8 cellular contexts compared by ENCODE assay signal in genomic region chr16:10182186-10182683, GRCh38. TPM values are rescaled to one million over a fixed set of nuclear protein-coding genes. Genes with fewer than 3 reads are reported as not detected.
DNase-seq lines count a peak whose midpoint lies in the region; ATAC-seq and TF ChIP-seq lines count a peak whose summit lies in the region.

GRIN2A (minus strand) TSS chr16:10182428; CDS start chr16:10180411, 2,017 bp downstream.

- no peak for ATAC-seq in PC-3
- ATAC-seq in right cardiac atrium, result no peak
- no peak for ATAC-seq in left lobe of liver
- no peak for ATAC-seq in CD4-positive, alpha-beta T cell (ENCODE audit: poor library complexity)
- ATAC-seq in GM18858 (IDR thresholded peaks at IDR 0.05; ENCODE audit: unreplicated experiment), result no peak

- no peak within 1 kb of the TSS for H3K27ac Mint-ChIP-seq in CD4-positive, alpha-beta T cell

- TF ChIP-seq CTCF in PC-3 (conservative IDR thresholded peaks at IDR 0.05; ENCODE audit: low read depth, low read length), result no peak
- TF ChIP-seq CTCF in CD4-positive, alpha-beta T cell (IDR thresholded peaks at IDR 0.05), result no peak

- CTCF ChIA-PET in PC-3 (lab: Charles Lee), result no interaction called here
- CTCF ChIA-PET in CD4-positive, alpha-beta T cell (lab: Charles Lee), result no interaction called here

- no peak within 1 kb of the TSS for H3K9ac ChIP-seq in PC-3 (ENCODE audit: low read length)

- H3K27ac ChIP-seq in PC-3 (ENCODE audit: low read length) (no peak within 1 kb of the TSS), right cardiac atrium (ENCODE audit: low read length) (no peak within 1 kb of the TSS)
- H3K27ac ChIP-seq in CD4-positive, alpha-beta T cell (ENCODE audit: low read depth, low read length), result no peak within 1 kb of the TSS

- no peaks in the 10 kb centered on the region for H3K9me3 ChIP-seq in PC-3 (ENCODE audit: low read length)
- H3K9me3 ChIP-seq in right cardiac atrium (ENCODE audit: control insufficient read depth, low read length), result no peaks in the 10 kb centered on the region
- no peaks in the 10 kb centered on the region for H3K9me3 ChIP-seq in CD4-positive, alpha-beta T cell (ENCODE audit: control insufficient read depth, low read length)

- H3K9me3 Mint-ChIP-seq in CD4-positive, alpha-beta T cell, result no peaks in the 10 kb centered on the region

- H3K4me1 Mint-ChIP-seq in CD4-positive, alpha-beta T cell (ENCODE audit: low read depth), result peaks cover 4% of the 10 kb centered on the region

- peak within 1 kb of the TSS; percentile 53; the same call in 1 of the 2 replicates for H3K4me2 ChIP-seq in PC-3 (ENCODE audit: low read length)

- no peaks in the 10 kb centered on the region for H3K36me3 ChIP-seq in PC-3 (ENCODE audit: low read depth, low read length)

- H3K79me2 ChIP-seq in PC-3 (ENCODE audit: low read length), result no peaks in the 10 kb centered on the region

- H3K4me1 ChIP-seq in PC-3 (ENCODE audit: insufficient read depth, low read length) (peaks cover 5% of the 10 kb centered on the region), right cardiac atrium (ENCODE audit: control insufficient read depth, insufficient read depth, low read length) (no peaks in the 10 kb centered on the region)

- H3K27me3 Mint-ChIP-seq in CD4-positive, alpha-beta T cell, result peaks cover 62% of the 10 kb centered on the region

- H3K4me3 ChIP-seq in PC-3 (ENCODE audit: low read length) (0 out of 2 replicates have a peak within 1 kb of the TSS, but pooled peaks have one; percentile 27), right cardiac atrium (ENCODE audit: low read length) (peak within 1 kb of the TSS; percentile 46)

- no peak within 1 kb of the TSS for H3K4me3 Mint-ChIP-seq in CD4-positive, alpha-beta T cell

- POLR2A ChIA-PET in PC-3 (lab: Charles Lee; ENCODE audit: unreplicated experiment), result no interaction called here
- POLR2A ChIA-PET in CD4-positive, alpha-beta T cell (lab: Charles Lee), result no interaction called here

- no peaks in the 10 kb centered on the region for H3F3A ChIP-seq in PC-3 (ENCODE audit: low read length, unreplicated experiment)

- no peaks in the 10 kb centered on the region for H3K36me3 Mint-ChIP-seq in CD4-positive, alpha-beta T cell (ENCODE audit: low read depth)

- H3K27me3 ChIP-seq in PC-3 (ENCODE audit: low read length) (peaks cover 27% of the 10 kb centered on the region), right cardiac atrium (ENCODE audit: control insufficient read depth, insufficient read depth) (no peaks in the 10 kb centered on the region)
- H3K27me3 ChIP-seq in CD4-positive, alpha-beta T cell (ENCODE audit: control insufficient read depth, insufficient read depth, low read length), result peaks cover 44% of the 10 kb centered on the region

- DNase-seq in Daoy (ENCODE audit: low read depth) (peak; percentile 42), PC-3 (no peak), right cardiac atrium (peak in 2 of 3 donors; percentile 36 to 55), putamen (ENCODE audit: low spot score) (peak; percentile 47), left lobe of liver (ENCODE audit: low spot score) (no peak), activated gamma-delta T cell (lab: John Stamatoyannopoulos, UW) (no peak)
- no peak for DNase-seq in CD4-positive, alpha-beta T cell

- peak within 1 kb of the TSS; percentile 50; the same call in 1 of the 2 replicates for H2AFZ ChIP-seq in PC-3 (ENCODE audit: low read length)

- no TSS peak for BruUV-seq in PC-3 (replicated peaks; lab: Mats Ljungman, UMichigan)

- no peaks in the 10 kb centered on the region for H3K9me2 ChIP-seq in PC-3 (replicated peaks; ENCODE audit: low read length)

- no peaks in the 10 kb centered on the region for H4K20me1 ChIP-seq in PC-3 (ENCODE audit: low read length)

- under 1% methylated on average over 29 of the region's 29 CpGs for WGBS in right cardiac atrium

- intact Hi-C loops in PC-3 (cut with micrococcal nuclease) (no loop called here), right cardiac atrium (cut with DNase I) (loop anchor here in 3 of 4 donors (5.0 to 10.0 kb wide), 6 partner anchors 147 to 1017 kb away; no protein-coding TSS in a partner anchor)
- intact Hi-C loops in CD4-positive, alpha-beta T cell (cut with DNase I, micrococcal nuclease), result loop anchor here in 1 of 2 experiments (5.0 kb wide), 1 partner anchor 1615 kb away; no protein-coding TSS in a partner anchor

RNA-seq across cellular contexts. Expression of gene GRIN2A, which starts in this region (rescaled TPM):
- 2.7 and 4.8 TPM in 2 replicates for total RNA-seq in Daoy (2014; rRNA removed; shearing (Covaris generic))
- 0.04 TPM in 1 of 2 replicates, not detected in the other for total RNA-seq in PC-3 (2014; rRNA removed)
- total RNA-seq in right cardiac atrium, result 1 to 10 TPM; 2.3 to 7.6 (median 5.0) TPM
- 2.1 TPM for polyA plus RNA-seq in right cardiac atrium
- total RNA-seq in left lobe of liver, result 0.03 TPM
- total RNA-seq in CD4-positive, alpha-beta T cell, result not detected

Comparison
In these comparisons a context has a peak if more than half of its experiments do, and no peak if none do; other contexts are left out.
1. DNase-seq: peak in Daoy (single experiment), right cardiac atrium (2 of 3) and putamen (single experiment); none in PC-3 (single experiment), left lobe of liver (single experiment), CD4-positive, alpha-beta T cell (0 of 10) and activated gamma-delta T cell (single experiment).